In genomic region chr7:42495251-42495650, GRCh38 we compare ENCODE assay signal across 22 cellular contexts.
DNase-seq lines count a peak whose midpoint lies in the region; ATAC-seq and TF ChIP-seq lines count a peak whose summit lies in the region.
"Had no signal": no experiment of that assay in that cellular context is flagged by ENCODE, and none has a peak within 500 bp of the region (broad histone marks: within the 10 kb centered on the region; RNA-seq: fewer than 3 reads in every experiment).

No MANE protein-coding gene starts in this region.

- intact Hi-C loops in MCF 10A (cut with micrococcal nuclease) (loop anchor here (2.0 to 10.0 kb wide), 3 partner anchors 180 to 258 kb away; partner anchors contain the start of gene GLI3), uterus (cut with DNase I; ENCODE audit: low total_unique reads) (no loop called here)

- no peaks in the 10 kb centered on the region for H3F3A ChIP-seq in GM23338 (replicated peaks; ENCODE audit: low read depth)

- H3K4me3 Mint-ChIP-seq in GM23338: no peak overlapping the region
- H3K4me3 Mint-ChIP-seq in MCF 10A (ENCODE audit: unreplicated experiment): no peak overlapping the region
- H3K4me3 Mint-ChIP-seq: B cell, HFFc6 had no signal

- H3K27me3 ChIP-seq in GM23338 (ENCODE audit: insufficient read depth) (peaks cover 18% of the 10 kb centered on the region; the same call in 1 of the 2 replicates), skeletal muscle satellite cell (ENCODE audit: control insufficient read depth, insufficient read depth, low read length) (peaks cover 21% of the 10 kb centered on the region), uterus (no peaks in the 10 kb centered on the region)
- H3K27me3 ChIP-seq: ascending aorta had no signal

- DNase-seq in GM23338 (ENCODE audit: low spot score) (no peak), MCF 10A (ENCODE audit: unreplicated experiment) (peak; percentile 59), foreskin melanocyte (peak; percentile 13), DMS153 (lab: John Stamatoyannopoulos, UW) (no peak), uterus (no peak), putamen (ENCODE audit: low spot score) (no peak)
- DNase-seq: activated CD8-positive, alpha-beta memory T cell treated with anti-CD3 and anti-CD28 coated beads, Interleukin-2, amount 50 U/mL, for 4 hours; activated gamma-delta T cell; gastrocnemius medialis; HFFc6; NCI-H1930; NCI-H526 treated with DMSO at 0.1 percent for 48 hours; OCI-M1; stimulated activated CD4-positive, alpha-beta T cell treated with anti-CD3 and anti-CD28 coated beads, Interleukin-4, amount 100 ng/mL, for 24 hours; stimulated activated CD8-positive, alpha-beta memory T cell treated with anti-CD3 and anti-CD28 coated beads, Interleukin-4, amount 100 ng/mL, for 48 hours had no signal

- no peak overlapping the region for H3K4me2 ChIP-seq in GM23338
- H3K4me2 ChIP-seq in skeletal muscle satellite cell (ENCODE audit: low read length): peak overlapping the region; percentile 12

- no peak overlapping the region for H3K9ac ChIP-seq in skeletal muscle satellite cell (ENCODE audit: low read depth, low read length)

- BruUV-seq in MCF 10A (replicated peaks; lab: Mats Ljungman, UMichigan): TSS peak; percentile 80

- TF ChIP-seq CTCF in GM23338 (conservative IDR thresholded peaks at IDR 0.05; ENCODE audit: low read depth in 2 of 2) (no peak), MCF 10A (IDR thresholded peaks at IDR 0.05; ENCODE audit: unreplicated experiment) (no peak), uterus (IDR thresholded peaks at IDR 0.05) (no peak)

- no peaks in the 10 kb centered on the region for H3K9me3 Mint-ChIP-seq in GM23338
- no peaks in the 10 kb centered on the region for H3K9me3 Mint-ChIP-seq in MCF 10A (ENCODE audit: unreplicated experiment)
- H3K9me3 Mint-ChIP-seq: HFFc6 had no signal

- no peak overlapping the region for H3K27ac ChIP-seq in GM23338 (ENCODE audit: low read depth)
- H3K27ac ChIP-seq in uterus: no peak overlapping the region
- H3K27ac ChIP-seq: ascending aorta, gastrocnemius medialis, SK-N-MC had no signal

- H3K27me3 Mint-ChIP-seq in GM23338 (ENCODE audit: insufficient read depth, low read depth, poor library complexity) (peaks cover 5% of the 10 kb centered on the region), MCF 10A (ENCODE audit: insufficient read depth, unreplicated experiment) (no peaks in the 10 kb centered on the region)

- no peaks in the 10 kb centered on the region for H3K79me2 ChIP-seq in GM23338 (replicated peaks; ENCODE audit: insufficient read depth)

- H3K36me3 Mint-ChIP-seq in GM23338 (ENCODE audit: low read depth) (no peaks in the 10 kb centered on the region), MCF 10A (ENCODE audit: insufficient read depth, unreplicated experiment) (no peaks in the 10 kb centered on the region)

- H3K36me3 ChIP-seq in GM23338 (ENCODE audit: insufficient read depth) (no peaks in the 10 kb centered on the region), skeletal muscle satellite cell (ENCODE audit: insufficient read depth, low read length) (no peaks in the 10 kb centered on the region), uterus (no peaks in the 10 kb centered on the region)
- H3K36me3 ChIP-seq: ascending aorta, gastrocnemius medialis had no signal

- H3K4me1 ChIP-seq in GM23338 (ENCODE audit: insufficient read depth) (peaks cover 13% of the 10 kb centered on the region), skeletal muscle satellite cell (ENCODE audit: control insufficient read depth, insufficient read depth, low read length) (peaks cover 20% of the 10 kb centered on the region), uterus (no peaks in the 10 kb centered on the region)

- no peaks in the 10 kb centered on the region for H3K9me3 ChIP-seq in skeletal muscle satellite cell (replicated peaks; ENCODE audit: low read length)
- no peaks in the 10 kb centered on the region for H3K9me3 ChIP-seq in uterus
- H3K9me3 ChIP-seq: ascending aorta, gastrocnemius medialis had no signal

- TF ChIP-seq POLR2A in uterus (IDR thresholded peaks at IDR 0.05) (no peak), GM18505 (IDR thresholded peaks at IDR 0.05; ENCODE audit: borderline replicate concordance, extremely low read depth, insufficient read depth, insufficient read length) (no peak)

- H2AFZ ChIP-seq in GM23338: peak overlapping the region; percentile 99; the same call in 1 of the 2 replicates

- no peaks in the 10 kb centered on the region for H3K9me2 ChIP-seq in GM23338 (ENCODE audit: insufficient read depth)

- no peaks in the 10 kb centered on the region for H4K20me1 ChIP-seq in GM23338 (replicated peaks; ENCODE audit: insufficient read depth)

- H3K27ac Mint-ChIP-seq in GM23338: no peak overlapping the region
- peak overlapping the region; percentile 93 for H3K27ac Mint-ChIP-seq in MCF 10A (ENCODE audit: low read depth, unreplicated experiment)
- H3K27ac Mint-ChIP-seq: B cell, HFFc6 had no signal

- CTCF ChIA-PET in MCF 10A (lab: Yijun Ruan, JAX): interaction anchor here (0.6 to 1.9 kb wide), 4 partner anchors 79 to 226 kb away, joined by 3 to 4 read pairs (median 3); no protein-coding TSS in a partner anchor

- H3K4me3 ChIP-seq in GM23338 (no peak overlapping the region), skeletal muscle satellite cell (ENCODE audit: low read length) (no peak overlapping the region), uterus (no peak overlapping the region)
- H3K4me3 ChIP-seq: ascending aorta, gastrocnemius medialis, lung, SK-N-MC had no signal

- H3K4me1 Mint-ChIP-seq in GM23338 (peaks cover 19% of the 10 kb centered on the region), MCF 10A (ENCODE audit: insufficient read depth, unreplicated experiment) (peaks cover 29% of the 10 kb centered on the region)
- H3K4me1 Mint-ChIP-seq: B cell had no signal

- POLR2A ChIA-PET in MCF 10A (lab: Yijun Ruan, JAX): interaction anchor here (0.6 to 1.8 kb wide), 7 partner anchors 10 to 481 kb away, joined by 3 to 12 read pairs (median 4); no protein-coding TSS in a partner anchor

- ATAC-seq in GM23338: no peak
- ATAC-seq in GM18505 (IDR thresholded peaks at IDR 0.05; ENCODE audit: unreplicated experiment): no peak
- ATAC-seq: gastrocnemius medialis, right cardiac atrium had no signal

TF ChIP-seq in GM23338, 12 proteins besides CTCF, POLR2A, EP300 and RAD21 (continues in another document):
- no peak for TF ChIP-seq JUNB (IDR thresholded peaks at IDR 0.05; ENCODE audit: unreplicated experiment)
- TF ChIP-seq REST (IDR thresholded peaks at IDR 0.05; ENCODE audit: unreplicated experiment): no peak
- no peak for TF ChIP-seq EZH2 (IDR thresholded peaks at IDR 0.05; ENCODE audit: low read depth, unreplicated experiment)
- TF ChIP-seq POLR2AphosphoS5 (IDR thresholded peaks at IDR 0.05; ENCODE audit: low read depth): no peak
- no peak for TF ChIP-seq CREB1 (CRISPR knock-in tag; IDR thresholded peaks at IDR 0.05; ENCODE audit: low read depth)
- TF ChIP-seq ETS1 (IDR thresholded peaks at IDR 0.05): no peak
- TF ChIP-seq ZNF331 (CRISPR knock-in tag; IDR thresholded peaks at IDR 0.05; ENCODE audit: low read depth): no peak
- TF ChIP-seq STAT1 (IDR thresholded peaks at IDR 0.05; ENCODE audit: unreplicated experiment): no peak
- TF ChIP-seq NANOG (IDR thresholded peaks at IDR 0.05; ENCODE audit: borderline replicate concordance): no peak
- no peak for TF ChIP-seq ZNF114 (CRISPR knock-in tag; IDR thresholded peaks at IDR 0.05)

Comparison
In these comparisons a context has a peak if more than half of its experiments do, and no peak if none do; other contexts are left out.
1. DNase-seq: peak in MCF 10A (single experiment) and foreskin melanocyte (single experiment); none in GM23338 (single experiment), DMS153 (single experiment), uterus (0 of 2) and putamen (single experiment).